In genomic region chr1:164644268-164644667, GRCh38 we compare ENCODE assay signal across 2 cellular contexts.
TF ChIP-seq lines count a peak whose summit lies in the region.

No MANE protein-coding gene starts in this region.

TF ChIP-seq in HEK293, 187 proteins besides CTCF, POLR2A, EP300 and RAD21:
- TF ChIP-seq REST (tag by site-specific recombination; IDR thresholded peaks at IDR 0.05) (0 out of 2 replicates have a peak, but pooled peaks have one; percentile 53), ZNF76 (tag by site-specific recombination; IDR thresholded peaks at IDR 0.05; ENCODE audit: borderline replicate concordance, low read depth) (no peak)
TF ChIP-seq in HEK293: peak in this region for 1.

TF ChIP-seq in HepG2, 621 proteins besides CTCF, POLR2A, EP300 and RAD21 (continued from another document):
- TF ChIP-seq SOX13 (IDR thresholded peaks at IDR 0.05) (no peak), SOX13 (CRISPR knock-in tag; conservative IDR thresholded peaks at IDR 0.05 in 1 of 2, IDR thresholded peaks at IDR 0.05 in 1 of 2) (no peak), ZNF556 (CRISPR knock-in tag; IDR thresholded peaks at IDR 0.05; ENCODE audit: borderline replicate concordance) (no peak), EED (CRISPR knock-in tag; IDR thresholded peaks at IDR 0.05) (no peak), BRD4 (CRISPR knock-in tag; IDR thresholded peaks at IDR 0.05) (no peak), RARA (CRISPR knock-in tag; IDR thresholded peaks at IDR 0.05) (no peak), ZGPAT (CRISPR knock-in tag; IDR thresholded peaks at IDR 0.05) (no peak), TEAD2 (CRISPR knock-in tag; IDR thresholded peaks at IDR 0.05) (no peak), GATAD1 (CRISPR knock-in tag; IDR thresholded peaks at IDR 0.05) (no peak), HMG20B (CRISPR knock-in tag; conservative IDR thresholded peaks at IDR 0.05) (no peak), REST (IDR thresholded peaks at IDR 0.05; ENCODE audit: borderline replicate concordance in 1 of 2, low read depth in 1 of 2, low read length in 2 of 2) (no peak), BATF2 (CRISPR knock-in tag; IDR thresholded peaks at IDR 0.05) (no peak), SSRP1 (CRISPR knock-in tag; IDR thresholded peaks at IDR 0.05) (no peak), ZBTB42 (CRISPR knock-in tag; IDR thresholded peaks at IDR 0.05) (no peak), THAP8 (CRISPR knock-in tag; IDR thresholded peaks at IDR 0.05; ENCODE audit: borderline replicate concordance) (no peak), JUND (CRISPR knock-in tag; IDR thresholded peaks at IDR 0.05) (no peak), ZNF34 (CRISPR knock-in tag; IDR thresholded peaks at IDR 0.05; ENCODE audit: borderline replicate concordance) (no peak)
